In the genomic region with DNA sequence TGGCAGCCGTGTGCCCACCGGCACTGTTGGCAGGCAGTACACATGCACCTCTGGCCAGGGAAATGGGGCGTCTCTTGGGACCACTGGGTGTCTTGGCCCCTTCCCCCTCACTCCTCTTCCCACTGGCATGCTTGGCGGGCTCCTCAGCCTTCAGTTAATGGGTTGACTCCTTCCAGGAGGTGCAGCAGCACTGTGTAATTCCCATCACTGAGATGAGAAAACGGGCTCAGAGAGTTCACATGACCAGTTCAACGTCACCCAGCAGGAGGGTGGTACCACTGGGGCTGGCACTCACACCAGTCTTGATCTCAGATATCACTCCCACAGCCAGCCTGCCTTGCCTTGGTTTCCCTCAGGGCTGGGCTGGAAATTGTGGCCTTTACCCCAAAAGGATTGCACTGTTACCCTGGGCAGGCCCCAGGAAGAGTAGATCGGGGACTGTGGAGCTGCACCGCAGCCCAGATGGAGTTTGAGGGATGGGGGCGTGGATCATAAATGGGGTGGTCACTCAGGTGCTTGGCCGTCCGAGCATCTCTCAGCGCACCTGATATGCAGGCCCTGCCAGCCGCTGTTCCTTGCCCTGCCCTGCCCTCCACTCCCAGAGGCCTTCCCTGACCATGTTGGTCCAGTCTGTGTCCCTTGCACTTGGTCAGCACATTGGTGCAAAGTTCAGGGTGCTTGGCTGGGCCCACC, we compare ENCODE assay signal across 16 cellular contexts. TPM values are rescaled to one million over a fixed set of nuclear protein-coding genes. Genes with fewer than 3 reads are reported as not detected.
DNase-seq lines count a peak whose midpoint lies in the region; ATAC-seq and TF ChIP-seq lines count a peak whose summit lies in the region.
"Had no signal": no experiment of that assay in that cellular context is flagged by ENCODE, and none has a peak within 500 bp of the region (broad histone marks: within the 10 kb centered on the region; RNA-seq: fewer than 3 reads in every experiment).

No MANE protein-coding gene starts in this region.

- H2AFZ ChIP-seq in mesenchymal stem cell (ENCODE audit: low read depth, low read length): no peak overlapping the region

- H3K23ac ChIP-seq in mesenchymal stem cell (ENCODE audit: low read length in 2 of 2): no peak overlapping the region

- 98% methylated on average over 13 of the region's 13 CpGs for WGBS in mesenchymal stem cell
- 81 to 92% (median 88%) methylated on average over 11 to 13 of the region's 13 CpGs for WGBS in stomach, 5 donors

- H2BK12ac ChIP-seq in mesenchymal stem cell (ENCODE audit: low read length in 2 of 2): no peak overlapping the region

- H3K18ac ChIP-seq in mesenchymal stem cell (ENCODE audit: low read depth in 1 of 2, low read length in 2 of 2): peak overlapping the region in 1 of 2 experiments; percentile 40

- H3K9ac ChIP-seq in mesenchymal stem cell (ENCODE audit: low read length): peak overlapping the region; percentile 72

- no peak overlapping the region for H2BK5ac ChIP-seq in mesenchymal stem cell (ENCODE audit: low read depth, low read length, poor library complexity, severe bottlenecking)

- H2AK5ac ChIP-seq in mesenchymal stem cell (ENCODE audit: low read length, severe bottlenecking): no peak overlapping the region

- H2BK120ac ChIP-seq in mesenchymal stem cell (ENCODE audit: low read depth, low read length): no peak overlapping the region

- no peak for TF ChIP-seq POLR2A in stomach (IDR thresholded peaks at IDR 0.05)

- H3K14ac ChIP-seq in mesenchymal stem cell (ENCODE audit: low read length in 2 of 2): no peak overlapping the region

- H3K9me3 ChIP-seq in mesenchymal stem cell (ENCODE audit: control insufficient read depth, low read length) (no peaks in the 10 kb centered on the region), stomach (no peaks in the 10 kb centered on the region)
- H3K9me3 ChIP-seq: ascending aorta had no signal

- intact Hi-C loops in stomach (cut with DNase I; ENCODE audit: low total_unique reads): no loop called here

- H3K4me3 ChIP-seq in mesenchymal stem cell (ENCODE audit: insufficient read depth in 1 of 2, low read depth in 1 of 2, low read length in 2 of 2): no peak overlapping the region
- H3K4me3 ChIP-seq in stomach: no peak overlapping the region
- H3K4me3 ChIP-seq: ascending aorta had no signal

- peak overlapping the region; percentile 30 for H3K4me3 Mint-ChIP-seq in activated naive CD8-positive, alpha-beta T cell
- no peak overlapping the region for H3K4me3 Mint-ChIP-seq in activated naive CD8-positive, alpha-beta T cell treated with anti-CD3 and anti-CD28 coated beads, Interleukin-2, amount 50 U/mL, for 24 hours

- H3K4me1 ChIP-seq in mesenchymal stem cell (ENCODE audit: control insufficient read depth, insufficient read depth, low read depth, low read length): peaks cover 14% of the 10 kb centered on the region
- peaks cover 52 to 83% (median 74%) of the 10 kb centered on the region in 4 donors for H3K4me1 ChIP-seq in stomach

- H2BK15ac ChIP-seq in mesenchymal stem cell (ENCODE audit: low read depth, poor library complexity, severe bottlenecking): no peak overlapping the region

- no peak for ATAC-seq in activated naive CD8-positive, alpha-beta T cell treated with anti-CD3 and anti-CD28 coated beads, Interleukin-2, amount 50 U/mL, for 24 hours
- ATAC-seq in activated naive CD4-positive, alpha-beta T cell treated with anti-CD3 and anti-CD28 coated beads, Interleukin-2, amount 50 U/mL, for 72 hours: no peak
- no peak for ATAC-seq in HG03521 (IDR thresholded peaks at IDR 0.05; ENCODE audit: unreplicated experiment)
- ATAC-seq: HCT116 had no signal

- DNase-seq in activated naive CD8-positive, alpha-beta T cell treated with anti-CD3 and anti-CD28 coated beads, Interleukin-2, amount 50 U/mL, for 24 hours: no peak
- DNase-seq in activated naive CD4-positive, alpha-beta T cell treated with anti-CD3 and anti-CD28 coated beads, Interleukin-2, amount 50 U/mL, for 72 hours (ENCODE audit: low spot score in 2 of 2): no peak
- DNase-seq in mesenchymal stem cell: no peak
- DNase-seq in stomach: peak; percentile 19
- no peak for DNase-seq in stimulated activated CD4-positive, alpha-beta T cell treated with anti-CD3 and anti-CD28 coated beads, Interleukin-12 subunit alpha, Interleukin-12 subunit beta, amount 100 ng/mL, for 4 hours
- DNase-seq in NCI-H1417 (lab: John Stamatoyannopoulos, UW): no peak
- DNase-seq: NCI-H2029, NCI-H82 had no signal

- no peaks in the 10 kb centered on the region for H3K27me3 Mint-ChIP-seq in activated naive CD8-positive, alpha-beta T cell
- H3K27me3 Mint-ChIP-seq in activated naive CD8-positive, alpha-beta T cell treated with anti-CD3 and anti-CD28 coated beads, Interleukin-2, amount 50 U/mL, for 24 hours: no peaks in the 10 kb centered on the region

- no peak overlapping the region for H3K4ac ChIP-seq in mesenchymal stem cell (ENCODE audit: low read depth in 1 of 2, low read length in 2 of 2)

- peaks cover 30% of the 10 kb centered on the region for H3K79me1 ChIP-seq in mesenchymal stem cell (replicated peaks; ENCODE audit: low read length, poor library complexity, severe bottlenecking)

- no peak for TF ChIP-seq CTCF in stomach (IDR thresholded peaks at IDR 0.05)

- H3K36me3 ChIP-seq in mesenchymal stem cell (ENCODE audit: control insufficient read depth in 1 of 2, insufficient read depth in 2 of 2, low read depth in 1 of 2, low read length in 2 of 2): peaks cover 29 to 54% of the 10 kb centered on the region in 2 experiments
- H3K36me3 ChIP-seq in stomach: peaks cover 7 to 16% (median 13%) of the 10 kb centered on the region in 4 donors
- H3K36me3 ChIP-seq: ascending aorta had no signal

- no peaks in the 10 kb centered on the region for H3K36me3 Mint-ChIP-seq in activated naive CD8-positive, alpha-beta T cell
- no peaks in the 10 kb centered on the region for H3K36me3 Mint-ChIP-seq in activated naive CD8-positive, alpha-beta T cell treated with anti-CD3 and anti-CD28 coated beads, Interleukin-2, amount 50 U/mL, for 24 hours (ENCODE audit: low read depth)
- H3K36me3 Mint-ChIP-seq in activated naive CD4-positive, alpha-beta T cell treated with anti-CD3 and anti-CD28 coated beads, Interleukin-2, amount 50 U/mL, for 72 hours: no peaks in the 10 kb centered on the region

- peaks cover under 1% of the 10 kb centered on the region for H3K9me3 Mint-ChIP-seq in activated naive CD8-positive, alpha-beta T cell (ENCODE audit: low read depth)
- H3K9me3 Mint-ChIP-seq in activated naive CD8-positive, alpha-beta T cell treated with anti-CD3 and anti-CD28 coated beads, Interleukin-2, amount 50 U/mL, for 24 hours: peaks cover 3% of the 10 kb centered on the region
- H3K9me3 Mint-ChIP-seq in activated naive CD4-positive, alpha-beta T cell treated with anti-CD3 and anti-CD28 coated beads, Interleukin-2, amount 50 U/mL, for 72 hours: no peaks in the 10 kb centered on the region

- H3K27ac Mint-ChIP-seq in activated naive CD8-positive, alpha-beta T cell: peak overlapping the region; percentile 98
- H3K27ac Mint-ChIP-seq in activated naive CD8-positive, alpha-beta T cell treated with anti-CD3 and anti-CD28 coated beads, Interleukin-2, amount 50 U/mL, for 24 hours: no peak overlapping the region
- peak overlapping the region; percentile 73 to 92 for H3K27ac Mint-ChIP-seq in activated naive CD4-positive, alpha-beta T cell treated with anti-CD3 and anti-CD28 coated beads, Interleukin-2, amount 50 U/mL, for 72 hours

- H3K27me3 ChIP-seq in mesenchymal stem cell (ENCODE audit: control insufficient read depth in 1 of 2, insufficient read depth in 1 of 2, low read length in 2 of 2) (no peaks in the 10 kb centered on the region), stomach (no peaks in the 10 kb centered on the region)
- H3K27me3 ChIP-seq: ascending aorta had no signal

- H4K8ac ChIP-seq in mesenchymal stem cell (ENCODE audit: low read length): no peak overlapping the region

- no peak overlapping the region for H4K91ac ChIP-seq in mesenchymal stem cell (ENCODE audit: low read length)

- no peak overlapping the region for H3K4me2 ChIP-seq in mesenchymal stem cell (ENCODE audit: low read length, poor library complexity, severe bottlenecking)

- no peak overlapping the region for H3K27ac ChIP-seq in mesenchymal stem cell (ENCODE audit: low read length, poor library complexity, severe bottlenecking)
- peak overlapping the region; percentile 62 to 86 (median 64) for H3K27ac ChIP-seq in stomach

- peaks cover 25% of the 10 kb centered on the region for H3K4me1 Mint-ChIP-seq in activated naive CD8-positive, alpha-beta T cell (ENCODE audit: low read depth)
- peaks cover 18% of the 10 kb centered on the region for H3K4me1 Mint-ChIP-seq in activated naive CD8-positive, alpha-beta T cell treated with anti-CD3 and anti-CD28 coated beads, Interleukin-2, amount 50 U/mL, for 24 hours

- no peak for TF ChIP-seq EP300 in stomach (IDR thresholded peaks at IDR 0.05)

RNA-seq across cellular contexts. Expression of a gene that starts 16.9 kb away (rescaled TPM):
- total RNA-seq in activated naive CD4-positive, alpha-beta T cell treated with anti-CD3 and anti-CD28 coated beads, Interleukin-2, amount 50 U/mL, for 72 hours: 1 to 10 TPM in 1 of 2 donors, under 1 TPM in 1; 0.89 to 2.5 TPM
- polyA plus RNA-seq in mesenchymal stem cell (2013, experiment 1 of 2): 26.0 TPM
- 25.0 TPM for polyA plus RNA-seq in mesenchymal stem cell (2013, experiment 2 of 2)
- 100 to 1,000 TPM in 2 of 5 donors, 10 to 100 TPM in 3; 36.4 to 110 (median 86.2) TPM for total RNA-seq in stomach
- 10 to 100 TPM; 10.0 to 53.0 (median 21.7) TPM for polyA plus RNA-seq in stomach

RNA-seq across cellular contexts. Expression of a gene that starts 18.9 kb away (rescaled TPM):
- not detected for total RNA-seq in activated naive CD4-positive, alpha-beta T cell treated with anti-CD3 and anti-CD28 coated beads, Interleukin-2, amount 50 U/mL, for 72 hours
- polyA plus RNA-seq in mesenchymal stem cell (2013, experiment 1 of 2): 0.19 TPM
- polyA plus RNA-seq in mesenchymal stem cell (2013, experiment 2 of 2): not detected
- total RNA-seq in stomach: 10 to 100 TPM in 3 of 5 donors, 1 to 10 TPM in 1, not detected in 1; 2.6 to 63.7 (median 28.3) TPM
- 1 to 10 TPM in 1 of 3 donors, not detected in 2; 1.1 TPM for polyA plus RNA-seq in stomach
- total RNA-seq: activated CD8-positive, alpha-beta memory T cell treated with anti-CD3 and anti-CD28 coated beads for 36 hours; ascending aorta; pulmonary artery endothelial cell had no signal

RNA-seq across cellular contexts. Expression of a gene that starts 44.3 kb away (rescaled TPM):
- total RNA-seq in activated naive CD4-positive, alpha-beta T cell treated with anti-CD3 and anti-CD28 coated beads, Interleukin-2, amount 50 U/mL, for 72 hours: under 1 TPM in 1 of 2 donors, not detected in 1; 0.32 TPM
- polyA plus RNA-seq in mesenchymal stem cell (2013, experiment 1 of 2): 0.04 TPM
- 0.03 TPM for polyA plus RNA-seq in mesenchymal stem cell (2013, experiment 2 of 2)
- 10 to 100 TPM in 1 of 5 donors, 1 to 10 TPM in 4; 2.6 to 29.2 (median 4.8) TPM for total RNA-seq in stomach
- polyA plus RNA-seq in stomach: 1 to 10 TPM; 1.4 to 4.0 (median 2.3) TPM

RNA-seq across cellular contexts. Expression of a gene that starts 49.5 kb away (rescaled TPM):
- not detected for total RNA-seq in activated naive CD4-positive, alpha-beta T cell treated with anti-CD3 and anti-CD28 coated beads, Interleukin-2, amount 50 U/mL, for 72 hours
- not detected for polyA plus RNA-seq in mesenchymal stem cell (2013, experiment 1 of 2)
- polyA plus RNA-seq in mesenchymal stem cell (2013, experiment 2 of 2): not detected
- total RNA-seq in stomach: 100 to 1,000 TPM in 1 of 5 donors, 10 to 100 TPM in 4; 14.5 to 164 (median 61.3) TPM
- 1 to 10 TPM in 2 of 3 donors, under 1 TPM in 1; 0.55 to 5.3 (median 3.1) TPM for polyA plus RNA-seq in stomach
- total RNA-seq: activated CD8-positive, alpha-beta memory T cell treated with anti-CD3 and anti-CD28 coated beads for 36 hours; ascending aorta; LHCN-M2; pulmonary artery endothelial cell; ureter had no signal

Comparison
In these comparisons a context has a peak if more than half of its experiments do, and no peak if none do; other contexts are left out.
1. RNA of a gene that starts 16.9 kb away (total RNA-seq): 36.4 to 110 TPM in stomach; 0.89 to 2.5 TPM in activated naive CD4-positive, alpha-beta T cell treated with anti-CD3 and anti-CD28 coated beads, Interleukin-2, amount 50 U/mL, for 72 hours; every median in the first group is over 10 times any median in the second.